ENCODE assay signal across 16 cellular contexts in genomic region chr16:89519881-89520280, GRCh38. TPM values are rescaled to one million over a fixed set of nuclear protein-coding genes. Genes with fewer than 3 reads are reported as not detected.
DNase-seq lines count a peak whose midpoint lies in the region; ATAC-seq, FAIRE-seq and TF ChIP-seq lines count a peak whose summit lies in the region.
"Had no signal": no experiment of that assay in that cellular context is flagged by ENCODE, and none has a peak within 500 bp of the region (broad histone marks: within the 10 kb centered on the region; RNA-seq: fewer than 3 reads in every experiment).

No MANE protein-coding gene starts in this region.

- no peak overlapping the region for H4K5ac ChIP-seq in IMR-90 (ENCODE audit: low read depth, low read length)

- H3K4me2 ChIP-seq in IMR-90 (ENCODE audit: low read depth, low read length): no peak overlapping the region
- no peak overlapping the region for H3K4me2 ChIP-seq in trophoblast cell (ENCODE audit: low read length)
- H3K4me2 ChIP-seq: BLaER1 had no signal

- intact Hi-C loops in IMR-90 (cut with micrococcal nuclease) (no loop called here), vagina (cut with DNase I) (no loop called here)

- no peak overlapping the region for H2BK12ac ChIP-seq in trophoblast cell (ENCODE audit: low read length)

- H3K36me3 ChIP-seq in IMR-90 (ENCODE audit: control insufficient read depth, insufficient read depth, low read length) (peaks cover 72% of the 10 kb centered on the region), trophoblast cell (ENCODE audit: control insufficient read depth in 1 of 2, insufficient read depth in 2 of 2, low read length in 2 of 2) (peaks cover 72 to 73% of the 10 kb centered on the region in 2 experiments), vagina (peaks cover 0 to 66% of the 10 kb centered on the region in 2 donors)

- no peak overlapping the region for H2BK5ac ChIP-seq in IMR-90 (ENCODE audit: low read depth, low read length, poor library complexity, severe bottlenecking)
- H2BK5ac ChIP-seq in trophoblast cell (ENCODE audit: low read depth, low read length, poor library complexity): no peak overlapping the region

- TF ChIP-seq RAD21 in IMR-90 (IDR thresholded peaks at IDR 0.05; ENCODE audit: low read length): no peak

- no peak for ATAC-seq in IMR-90 (ENCODE audit: low read depth)

- dilution Hi-C loops in IMR-90 (cut with HindIII; ENCODE audit: low sequenced_read_pairs, unreplicated experiment): no loop called here

- BruUV-seq in IMR-90 (replicated peaks; lab: Mats Ljungman, UMichigan): no TSS peak

- no peaks in the 10 kb centered on the region for H3K27me3 Mint-ChIP-seq in activated naive CD4-positive, alpha-beta T cell treated with anti-CD3 and anti-CD28 coated beads, Interleukin-2, amount 10 ng/mL, durations not matched to agents 7 days and 5 days
- H3K27me3 Mint-ChIP-seq in endothelial cell (ENCODE audit: unreplicated experiment): peaks cover 6% of the 10 kb centered on the region

- H4K91ac ChIP-seq in IMR-90 (ENCODE audit: insufficient read depth, low read depth, low read length) (no peak overlapping the region), trophoblast cell (ENCODE audit: low read depth, low read length) (no peak overlapping the region)

- no peak overlapping the region for H3K14ac ChIP-seq in IMR-90 (replicated peaks; ENCODE audit: low read depth, low read length)
- H3K14ac ChIP-seq in trophoblast cell (ENCODE audit: low read length): no peak overlapping the region

- no peak overlapping the region for H4K12ac ChIP-seq in trophoblast cell (ENCODE audit: low read depth, low read length)

- H3K9me1 ChIP-seq in IMR-90 (ENCODE audit: insufficient read depth, low read length): peaks cover 3% of the 10 kb centered on the region

- H3K4me1 ChIP-seq in IMR-90 (ENCODE audit: control insufficient read depth, insufficient read depth, low read length): no peaks in the 10 kb centered on the region
- H3K4me1 ChIP-seq in trophoblast cell (ENCODE audit: control insufficient read depth in 1 of 2, insufficient read depth in 2 of 2, low read length in 2 of 2): no peaks in the 10 kb centered on the region
- no peaks in the 10 kb centered on the region for H3K4me1 ChIP-seq in vagina

- H3K4me3 Mint-ChIP-seq in activated naive CD4-positive, alpha-beta T cell treated with anti-CD3 and anti-CD28 coated beads, Interleukin-2, amount 10 ng/mL, durations not matched to agents 7 days and 5 days: no peak overlapping the region
- no peak overlapping the region for H3K4me3 Mint-ChIP-seq in endothelial cell (ENCODE audit: unreplicated experiment)

- peaks cover 35% of the 10 kb centered on the region for H3K36me3 Mint-ChIP-seq in activated naive CD4-positive, alpha-beta T cell treated with anti-CD3 and anti-CD28 coated beads, Interleukin-2, amount 10 ng/mL, durations not matched to agents 7 days and 5 days
- peaks cover 37% of the 10 kb centered on the region for H3K36me3 Mint-ChIP-seq in endothelial cell (ENCODE audit: low read depth, unreplicated experiment)

- peak overlapping the region; percentile 37 for H3K27ac Mint-ChIP-seq in activated naive CD4-positive, alpha-beta T cell treated with anti-CD3 and anti-CD28 coated beads, Interleukin-2, amount 10 ng/mL, durations not matched to agents 7 days and 5 days
- H3K27ac Mint-ChIP-seq in endothelial cell (ENCODE audit: unreplicated experiment): peak overlapping the region; percentile 13

- in situ Hi-C loops in IMR-90 (cut with MboI; ENCODE audit: low sequenced_read_pairs): no loop called here

- no peak overlapping the region for H2BK120ac ChIP-seq in IMR-90 (ENCODE audit: low read depth, low read length)
- no peak overlapping the region for H2BK120ac ChIP-seq in trophoblast cell (ENCODE audit: insufficient read depth, low read length, poor library complexity)

- 98% methylated on average over 14 of the region's 15 CpGs; no CpG with 5 or more reads in 1 of the 2 experiments for WGBS in IMR-90 (ENCODE audit: extremely low coverage in 2 of 2, insufficient read length in 1 of 2), 2 experiments
- WGBS in trophoblast cell (ENCODE audit: extremely low coverage, insufficient coverage, insufficient read length): no CpG with 5 or more reads among the region's 15 CpGs

- no peak overlapping the region for H3K27ac ChIP-seq in IMR-90 (ENCODE audit: insufficient read depth, low read length)
- H3K27ac ChIP-seq in trophoblast cell (ENCODE audit: low read depth, low read length): no peak overlapping the region
- H3K27ac ChIP-seq in vagina: no peak overlapping the region
- H3K27ac ChIP-seq: BLaER1 had no signal

- H3K9ac ChIP-seq in IMR-90 (ENCODE audit: low read depth, low read length): no peak overlapping the region
- no peak overlapping the region for H3K9ac ChIP-seq in trophoblast cell (ENCODE audit: low read length)
- H3K9ac ChIP-seq: BLaER1 had no signal

- peak overlapping the region; percentile 41 for H2AFZ ChIP-seq in IMR-90 (replicated peaks; ENCODE audit: low read length, poor library complexity)
- no peak overlapping the region for H2AFZ ChIP-seq in trophoblast cell (ENCODE audit: insufficient read depth, low read length, poor library complexity)

- H2BK15ac ChIP-seq in IMR-90 (ENCODE audit: low read depth, low read length): no peak overlapping the region

- H3K79me2 ChIP-seq in trophoblast cell (ENCODE audit: control insufficient read depth, insufficient read depth, low read length, poor library complexity): no peaks in the 10 kb centered on the region

- FAIRE-seq in HTR-8/SVneo (lab: Jason Lieb, UNC): no peak
- FAIRE-seq: GM12891 had no signal

- H2AK5ac ChIP-seq in IMR-90 (ENCODE audit: low read depth, low read length) (no peak overlapping the region), trophoblast cell (ENCODE audit: low read length) (no peak overlapping the region)

- H3K27me3 ChIP-seq in IMR-90 (ENCODE audit: control insufficient read depth, insufficient read depth, low read length) (no peaks in the 10 kb centered on the region), trophoblast cell (ENCODE audit: insufficient read depth, low read length) (no peaks in the 10 kb centered on the region), vagina (no peaks in the 10 kb centered on the region)
- H3K27me3 ChIP-seq: BLaER1 had no signal

- POLR2A ChIA-PET in IMR-90 (lab: Charles Lee; ENCODE audit: unreplicated experiment): no interaction called here

- H3K56ac ChIP-seq in IMR-90 (ENCODE audit: extremely low read depth, insufficient read depth, low read length): no peak overlapping the region

- TF ChIP-seq POLR2A in IMR-90 (IDR thresholded peaks at IDR 0.05; ENCODE audit: low read depth, low read length) (no peak), vagina (IDR thresholded peaks at IDR 0.05) (no peak)

- no peaks in the 10 kb centered on the region for H3K9me3 Mint-ChIP-seq in activated naive CD4-positive, alpha-beta T cell treated with anti-CD3 and anti-CD28 coated beads, Interleukin-2, amount 10 ng/mL, durations not matched to agents 7 days and 5 days
- H3K9me3 Mint-ChIP-seq in endothelial cell (ENCODE audit: unreplicated experiment): no peaks in the 10 kb centered on the region
- H3K9me3 Mint-ChIP-seq: H9 had no signal

- H3K23ac ChIP-seq in IMR-90 (ENCODE audit: low read depth, low read length) (no peak overlapping the region), trophoblast cell (ENCODE audit: low read length) (no peak overlapping the region)

- H3K4me1 Mint-ChIP-seq in activated naive CD4-positive, alpha-beta T cell treated with anti-CD3 and anti-CD28 coated beads, Interleukin-2, amount 10 ng/mL, durations not matched to agents 7 days and 5 days: no peaks in the 10 kb centered on the region
- peaks cover 32% of the 10 kb centered on the region for H3K4me1 Mint-ChIP-seq in endothelial cell (ENCODE audit: unreplicated experiment)

- H2BK20ac ChIP-seq in IMR-90 (ENCODE audit: low read depth, low read length): no peak overlapping the region

- no peak for DNase-seq in activated naive CD4-positive, alpha-beta T cell treated with anti-CD3 and anti-CD28 coated beads, Interleukin-2, amount 10 ng/mL, durations not matched to agents 7 days and 5 days
- no peak for DNase-seq in activated naive CD4-positive, alpha-beta T cell treated with anti-CD3 and anti-CD28 coated beads, Interleukin-2, amount 50 U/mL, for 16 hours
- DNase-seq in IMR-90 (no peak), endothelial cell (ENCODE audit: low spot score) (no peak), trophoblast cell (no peak), HTR-8/SVneo (ENCODE audit: insufficient read length, low spot score) (no peak), NCI-H510A (lab: John Stamatoyannopoulos, UW) (no peak), vagina (ENCODE audit: extremely low spot score in 2 of 2) (no peak)
- DNase-seq: 8988T, AML-193, Calu3, DMS 273 treated with DMSO at 0.1 percent for 48 hours, GOT3, H9 had no signal

- no peak overlapping the region for H3K18ac ChIP-seq in IMR-90 (ENCODE audit: low read depth, low read length)
- H3K18ac ChIP-seq in trophoblast cell (ENCODE audit: low read length): peak overlapping the region; percentile 7

- H3K4me3 ChIP-seq in IMR-90 (ENCODE audit: insufficient read depth, low read depth, low read length) (no peak overlapping the region), trophoblast cell (ENCODE audit: low read depth, low read length) (no peak overlapping the region), vagina (no peak overlapping the region)
- H3K4me3 ChIP-seq: BLaER1 had no signal

- CTCF ChIA-PET in activated naive CD4-positive, alpha-beta T cell treated with anti-CD3 and anti-CD28 coated beads, Interleukin-2, amount 10 ng/mL, durations not matched to agents 7 days and 5 days (lab: Charles Lee): no interaction called here
- CTCF ChIA-PET in IMR-90 (lab: Yijun Ruan, JAX): no interaction called here

- no peak overlapping the region for H3K4ac ChIP-seq in IMR-90 (ENCODE audit: low read depth, low read length)
- H3K4ac ChIP-seq in trophoblast cell (ENCODE audit: low read depth, low read length): peak overlapping the region; percentile 30

- H3K9me3 ChIP-seq in IMR-90 (ENCODE audit: control insufficient read depth, insufficient read depth, low read length) (no peaks in the 10 kb centered on the region), trophoblast cell (ENCODE audit: insufficient read depth, low read depth, low read length) (peaks cover 4% of the 10 kb centered on the region), vagina (no peaks in the 10 kb centered on the region)

- H4K20me1 ChIP-seq in IMR-90 (ENCODE audit: insufficient read depth, low read length): peaks cover 37% of the 10 kb centered on the region

- H3K79me1 ChIP-seq in IMR-90 (ENCODE audit: low read depth in 1 of 2, low read length in 2 of 2) (peaks cover 33 to 73% of the 10 kb centered on the region in 2 experiments), trophoblast cell (ENCODE audit: low read length) (no peaks in the 10 kb centered on the region)

- H2AK9ac ChIP-seq in IMR-90 (replicated peaks; ENCODE audit: low read depth, low read length, poor library complexity): no peak overlapping the region

- no peak for TF ChIP-seq CTCF in IMR-90 (conservative IDR thresholded peaks at IDR 0.05; ENCODE audit: low read depth, low read length)
- TF ChIP-seq CTCF in endothelial cell (IDR thresholded peaks at IDR 0.05; ENCODE audit: unreplicated experiment): no peak
- no peak for TF ChIP-seq CTCF in vagina (IDR thresholded peaks at IDR 0.05)

- H4K8ac ChIP-seq in IMR-90 (ENCODE audit: low read depth in 2 of 2, low read length in 2 of 2) (no peak overlapping the region), trophoblast cell (ENCODE audit: low read depth, low read length) (no peak overlapping the region)

RNA-seq across cellular contexts. Expression of gene SPG7, which starts 11.7 kb away (rescaled TPM):
- total RNA-seq in IMR-90 (2012; rRNA removed) (95.3 and 96.8 TPM in 2 replicates), endothelial cell (ENCODE audit: unreplicated experiment) (207 TPM), vagina (119 TPM)
- 82.8 and 94.6 TPM in 2 replicates for polyA plus RNA-seq in IMR-90 (2012; rRNA removed)
- 49.9 and 71.5 TPM in 2 replicates for polyA plus RNA-seq in IMR-90 (2012; cell fraction: cytosol; rRNA removed)
- polyA plus RNA-seq in IMR-90 (2012; cell fraction: nucleus; rRNA removed; ENCODE audit: low replicate concordance): 594 and 800 TPM in 2 replicates
- 43.6 and 45.1 TPM in 2 replicates for polyA plus RNA-seq in trophoblast cell (2013)

RNA-seq across cellular contexts. Expression of gene ANKRD11, which starts 29.5 kb away (rescaled TPM):
- total RNA-seq in IMR-90 (2012; rRNA removed): 28.1 and 46.8 TPM in 2 replicates
- 67.8 and 71.9 TPM in 2 replicates for polyA plus RNA-seq in IMR-90 (2012; rRNA removed)
- polyA plus RNA-seq in IMR-90 (2012; cell fraction: cytosol; rRNA removed): 50.6 and 79.2 TPM in 2 replicates
- 174 and 231 TPM in 2 replicates for polyA plus RNA-seq in IMR-90 (2012; cell fraction: nucleus; rRNA removed; ENCODE audit: low replicate concordance)
- total RNA-seq in endothelial cell (ENCODE audit: unreplicated experiment): 165 TPM
- polyA plus RNA-seq in trophoblast cell (2013): 101 and 102 TPM in 2 replicates
- total RNA-seq in vagina: 135 TPM

RNA-seq across cellular contexts. Expression of gene RPL13, which starts 40.6 kb away (rescaled TPM):
- total RNA-seq in IMR-90 (2012; rRNA removed): 1,549 and 2,098 TPM in 2 replicates
- polyA plus RNA-seq in IMR-90 (2012; rRNA removed): 3,527 and 5,396 TPM in 2 replicates
- polyA plus RNA-seq in IMR-90 (2012; cell fraction: cytosol; rRNA removed): 7,098 and 10,427 TPM in 2 replicates
- polyA plus RNA-seq in IMR-90 (2012; cell fraction: nucleus; rRNA removed; ENCODE audit: low replicate concordance): 1,689 and 3,565 TPM in 2 replicates
- 2,070 TPM for total RNA-seq in endothelial cell (ENCODE audit: unreplicated experiment)
- 2,265 and 2,343 TPM in 2 replicates for polyA plus RNA-seq in trophoblast cell (2013)
- 8,204 TPM for total RNA-seq in vagina

RNA-seq across cellular contexts. Expression of gene CPNE7, which starts 55.7 kb away (rescaled TPM):
- 5.0 and 5.4 TPM in 2 replicates for total RNA-seq in IMR-90 (2012; rRNA removed)
- polyA plus RNA-seq in IMR-90 (2012; rRNA removed): 17.4 and 17.7 TPM in 2 replicates
- 5.8 and 13.6 TPM in 2 replicates for polyA plus RNA-seq in IMR-90 (2012; cell fraction: cytosol; rRNA removed)
- polyA plus RNA-seq in IMR-90 (2012; cell fraction: nucleus; rRNA removed; ENCODE audit: low replicate concordance): 145 and 321 TPM in 2 replicates
- total RNA-seq in endothelial cell (ENCODE audit: unreplicated experiment): 5.5 TPM
- 0.23 and 0.37 TPM in 2 replicates for polyA plus RNA-seq in trophoblast cell (2013)
- 4.9 TPM for total RNA-seq in vagina
